ENCODE assay signal across 8 cellular contexts in the genomic region with DNA sequence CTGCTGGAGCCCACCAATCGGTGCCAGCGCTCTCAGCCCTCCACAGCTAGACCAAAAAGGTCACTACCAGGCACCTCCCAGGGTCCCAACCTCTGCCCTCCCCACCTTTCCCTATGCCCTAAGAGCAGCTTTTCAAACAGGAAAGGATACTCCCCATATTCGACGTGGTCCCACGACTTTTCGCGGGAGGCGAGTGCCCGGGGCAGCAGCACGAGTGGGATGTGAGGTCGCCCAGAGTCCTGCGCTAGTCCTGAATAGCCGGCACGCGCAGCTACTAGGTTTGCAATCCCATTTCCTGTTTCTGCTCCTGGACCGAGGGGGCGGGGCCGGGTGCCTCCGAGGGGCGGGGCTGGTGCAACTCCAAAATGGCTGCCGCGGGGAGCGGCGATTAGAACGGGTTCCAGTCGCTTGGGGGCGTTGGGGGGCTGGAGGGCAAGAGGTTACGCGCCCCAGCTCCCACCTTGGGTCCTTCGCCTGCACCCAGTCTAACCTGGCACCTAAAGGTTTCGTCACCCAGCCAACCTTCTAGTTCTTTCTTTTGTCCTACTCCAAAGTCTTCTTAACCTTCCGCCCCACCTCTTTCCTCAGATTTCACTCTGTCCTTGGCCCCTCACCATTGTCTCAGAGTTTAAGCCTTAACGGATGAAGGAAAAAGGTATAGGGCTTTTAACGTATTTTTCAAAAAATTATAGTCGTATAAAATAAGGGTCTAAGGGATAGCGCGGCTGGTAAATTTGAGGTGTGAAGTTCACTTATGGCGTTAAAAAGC.
DNase-seq lines count a peak whose midpoint lies in the region; ATAC-seq and TF ChIP-seq lines count a peak whose summit lies in the region.

No MANE protein-coding gene starts in this region.

- no peak overlapping the region for H2BK120ac ChIP-seq in mesendoderm (ENCODE audit: low read depth, low read length)

- peak overlapping the region; percentile 71 for H3K56ac ChIP-seq in mesendoderm (ENCODE audit: low read length)

- intact Hi-C loops in Right ventricle myocardium inferior (cut with DNase I) = no loop called here
- intact Hi-C loops in cardiac septum (cut with DNase I) = no loop called here
- intact Hi-C loops in body of pancreas (cut with DNase I) = no loop called here

- H4K8ac ChIP-seq in mesendoderm (ENCODE audit: low read depth, low read length) = no peak overlapping the region

- H3K9me3 ChIP-seq in body of pancreas (no peaks in the 10 kb centered on the region), SJCRH30 (replicated peaks) (no peaks in the 10 kb centered on the region)

- H3K4me3 ChIP-seq in body of pancreas (no peak overlapping the region), mesendoderm (ENCODE audit: low read length) (peak overlapping the region; percentile 21), SJCRH30 (no peak overlapping the region)

- ATAC-seq in Right ventricle myocardium inferior = peak; percentile 56
- ATAC-seq in body of pancreas = peak; percentile 97

- no peaks in the 10 kb centered on the region for H3K79me1 ChIP-seq in mesendoderm (ENCODE audit: low read length)

- peak overlapping the region; percentile 87 for H3K18ac ChIP-seq in mesendoderm (ENCODE audit: low read length)

- no peak overlapping the region for H2BK15ac ChIP-seq in mesendoderm (replicated peaks; ENCODE audit: low read depth)

- H3K4ac ChIP-seq in mesendoderm (ENCODE audit: low read depth, low read length) = no peak overlapping the region

- peak; percentile 26 to 68 (median 50) for TF ChIP-seq POLR2A in body of pancreas (IDR thresholded peaks at IDR 0.05)

- no peak overlapping the region for H4K5ac ChIP-seq in mesendoderm (ENCODE audit: low read length)

- H3K4me2 ChIP-seq in mesendoderm (ENCODE audit: low read length) = peak overlapping the region; percentile 36

- peak overlapping the region in 2 of 4 donors; percentile 59 to 61 for H3K27ac ChIP-seq in body of pancreas
- H3K27ac ChIP-seq in mesendoderm (ENCODE audit: low read depth, low read length) = no peak overlapping the region
- H3K27ac ChIP-seq in SJCRH30 = no peak overlapping the region

- peak overlapping the region; percentile 44 for H3K9ac ChIP-seq in mesendoderm (ENCODE audit: low read length)

- no peaks in the 10 kb centered on the region for H3K79me2 ChIP-seq in mesendoderm (ENCODE audit: control insufficient read depth, insufficient read depth, low read length)

- H2BK5ac ChIP-seq in mesendoderm (ENCODE audit: low read length) = no peak overlapping the region

- no peak overlapping the region for H3K23ac ChIP-seq in mesendoderm (ENCODE audit: low read length)

- H3K36me3 ChIP-seq in body of pancreas (replicated peaks in 1 of 2; ENCODE audit: insufficient read depth in 1 of 2, low read depth in 2 of 2) = no peaks in the 10 kb centered on the region
- no peaks in the 10 kb centered on the region for H3K36me3 ChIP-seq in mesendoderm (ENCODE audit: control insufficient read depth, insufficient read depth, low read length)
- no peaks in the 10 kb centered on the region for H3K36me3 ChIP-seq in SJCRH30

- H2AK5ac ChIP-seq in mesendoderm (ENCODE audit: low read length) = no peak overlapping the region

- no peak for TF ChIP-seq CTCF in body of pancreas (IDR thresholded peaks at IDR 0.05)

- DNase-seq in Right ventricle myocardium inferior (ENCODE audit: missing footprints) = peak; percentile 57
- no peak for DNase-seq in cardiac septum (ENCODE audit: low spot score)
- DNase-seq in body of pancreas = peak; percentile 64 to 78 (median 74)
- peak; percentile 78 for DNase-seq in mesendoderm
- DNase-seq in ureter (ENCODE audit: low spot score) = peak; percentile 67
- DNase-seq in NCI-H1092 (lab: John Stamatoyannopoulos, UW) = no peak
- no peak for DNase-seq in SJCRH30
- no peak for DNase-seq in SK-N-DZ (ENCODE audit: low spot score)

- H3K4me1 ChIP-seq in body of pancreas (peaks cover 4% of the 10 kb centered on the region), mesendoderm (ENCODE audit: control insufficient read depth, low read depth, low read length) (no peaks in the 10 kb centered on the region), SJCRH30 (no peaks in the 10 kb centered on the region)

- WGBS in body of pancreas, 2 donors = 36 to 42% methylated on average over 18 to 24 of the region's 38 CpGs
- WGBS in mesendoderm (ENCODE audit: extremely low coverage, insufficient coverage, low lambda C conversion rate) = no CpG with 5 or more reads among the region's 38 CpGs

- H3K27me3 ChIP-seq in body of pancreas (no peaks in the 10 kb centered on the region), mesendoderm (ENCODE audit: insufficient read depth, low read length, poor library complexity) (no peaks in the 10 kb centered on the region), SJCRH30 (no peaks in the 10 kb centered on the region)

Comparison
In these comparisons a context has a peak if more than half of its experiments do, and no peak if none do; other contexts are left out.
1. DNase-seq: peak in Right ventricle myocardium inferior (single experiment), body of pancreas (4 of 4), mesendoderm (single experiment) and ureter (single experiment); none in cardiac septum (single experiment), NCI-H1092 (single experiment), SJCRH30 (0 of 2) and SK-N-DZ (single experiment).